1 cellular context compared by ENCODE assay signal in the genomic region with DNA sequence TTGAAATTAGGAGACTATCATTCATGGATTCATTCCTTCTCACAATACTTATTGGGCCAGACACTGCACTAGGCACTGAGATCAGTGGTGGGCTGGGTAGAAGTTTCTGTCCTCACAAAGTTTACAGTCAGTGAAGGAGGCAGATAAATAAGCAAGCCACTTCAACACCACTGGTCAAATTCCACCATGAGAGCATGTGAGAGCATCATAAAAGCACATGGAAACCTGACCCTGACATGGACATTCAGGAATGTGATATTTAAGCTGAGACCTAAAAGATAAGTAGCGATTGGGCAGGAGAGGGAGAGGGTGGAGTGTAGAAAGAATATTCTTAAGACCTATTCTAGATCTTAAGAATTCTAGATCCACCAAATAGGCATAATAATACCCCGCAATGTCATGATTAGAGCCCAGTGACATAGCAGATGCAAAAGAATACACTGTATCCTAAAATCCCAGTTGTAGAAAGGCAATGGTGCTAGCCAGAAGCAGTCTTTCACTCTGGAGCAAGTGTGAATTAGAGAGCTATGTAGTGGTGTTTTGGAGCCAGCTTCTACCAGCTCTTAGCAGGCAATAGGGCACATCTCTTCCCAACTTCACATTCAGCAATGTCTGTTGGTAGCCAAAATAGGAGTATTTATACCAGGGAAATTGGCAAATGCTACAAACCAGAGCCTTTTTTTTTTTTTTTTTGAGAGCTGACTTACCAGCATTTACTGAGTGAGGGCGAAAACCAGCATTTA.
TF ChIP-seq lines count a peak whose summit lies in the region.

No MANE protein-coding gene starts in this region.

TF ChIP-seq in HEK293T, 16 proteins besides CTCF, POLR2A, EP300 and RAD21:
- TF ChIP-seq FOXM1 (IDR thresholded peaks at IDR 0.05; ENCODE audit: borderline replicate concordance) (no peak), L3MBTL2 (conservative IDR thresholded peaks at IDR 0.05) (peak; percentile 39; the same call in 1 of the 2 replicates)
TF ChIP-seq in HEK293T: peak in this region for 1.
